15 cellular contexts compared by ENCODE assay signal in genomic region chr19:5628470-5628869, GRCh38. TPM values are rescaled to one million over a fixed set of nuclear protein-coding genes. Genes with fewer than 3 reads are reported as not detected.
A peak's percentile ranks its signal among the peaks of the same experiment; 100 is the strongest.
DNase-seq lines count a peak whose midpoint lies in the region; ATAC-seq and TF ChIP-seq lines count a peak whose summit lies in the region.
"Had no signal": no experiment of that assay in that cellular context is flagged by ENCODE, and none has a peak within 500 bp of the region (broad histone marks: within the 10 kb centered on the region; RNA-seq: fewer than 3 reads in every experiment).

No MANE protein-coding gene starts in this region.

- CTCF ChIA-PET in activated CD4-positive, alpha-beta T cell treated with anti-CD3 and anti-CD28 coated beads, Interleukin-2, amount 10 ng/mL, durations not matched to agents 7 days and 5 days (lab: Charles Lee) = no interaction called here

- DNase-seq in activated CD4-positive, alpha-beta T cell treated with anti-CD3 and anti-CD28 coated beads, Interleukin-2, amount 10 ng/mL, durations not matched to agents 7 days and 5 days = no peak
- DNase-seq in activated CD4-positive, alpha-beta T cell treated with anti-CD3 and anti-CD28 coated beads for 4 hours = no peak
- DNase-seq in SK-N-MC (ENCODE audit: low read depth, low spot score) (no peak), fibroblast of gingiva (ENCODE audit: low read depth) (peak; percentile 27), stomach (no peak), DMS114 treated with DMSO at 0.1 percent for 48 hours (lab: John Stamatoyannopoulos, UW; ENCODE audit: unreplicated experiment) (no peak), osteocyte (ENCODE audit: extremely low spot score, unreplicated experiment) (no peak)
- DNase-seq: heart left ventricle; NCI-H1092; NK-92 treated with Interleukin-12 subunit alpha and Interleukin-12 subunit beta, amount 100 ng/mL, for 24 hours; T-helper 2 cell; uterus had no signal

- no peaks in the 10 kb centered on the region for H3K27me3 Mint-ChIP-seq in activated CD4-positive, alpha-beta T cell treated with anti-CD3 and anti-CD28 coated beads, Interleukin-2, amount 10 ng/mL, durations not matched to agents 7 days and 5 days
- H3K27me3 Mint-ChIP-seq in osteocyte (ENCODE audit: unreplicated experiment) = no peaks in the 10 kb centered on the region

- ATAC-seq in GM21737 (IDR thresholded peaks at IDR 0.05; ENCODE audit: unreplicated experiment) = no peak
- ATAC-seq: HCT116, heart left ventricle had no signal

- intact Hi-C loops in stomach (cut with DNase I; ENCODE audit: low total_unique reads) = no loop called here

- POLR2A ChIA-PET in activated CD4-positive, alpha-beta T cell treated with anti-CD3 and anti-CD28 coated beads, Interleukin-2, amount 10 ng/mL, durations not matched to agents 7 days and 5 days (lab: Charles Lee) = no interaction called here

- TF ChIP-seq CTCF in stomach (IDR thresholded peaks at IDR 0.05) (no peak), osteocyte (IDR thresholded peaks at IDR 0.05) (no peak)

- no peak for TF ChIP-seq POLR2A in stomach (IDR thresholded peaks at IDR 0.05)

- H3K9me3 Mint-ChIP-seq in activated CD4-positive, alpha-beta T cell treated with anti-CD3 and anti-CD28 coated beads, Interleukin-2, amount 10 ng/mL, durations not matched to agents 7 days and 5 days = no peaks in the 10 kb centered on the region
- no peaks in the 10 kb centered on the region for H3K9me3 Mint-ChIP-seq in osteocyte (ENCODE audit: unreplicated experiment)
- H3K9me3 Mint-ChIP-seq: activated T-helper 1 cell treated with anti-CD3 and anti-CD28 coated beads, Interleukin-12 subunit alpha, Interleukin-12 subunit beta, Interleukin-2, Interleukin-4 antibody, amounts not matched to agents 30 ng/mL and 10 ng/mL and 1 ng/mL, durations not matched to agents 14 hours and 24 hours and 36 hours had no signal

- 58 to 92% (median 74%) methylated on average over 1 of the region's 1 CpG for WGBS in stomach, 5 donors

- H3K27ac ChIP-seq in SK-N-MC (no peak overlapping the region; the same call in 1 of the 2 replicates), stomach (peak overlapping the region in 3 of 5 donors; percentile 34 to 39 (median 38))
- H3K27ac ChIP-seq: uterus had no signal

- H3K9me3 ChIP-seq in SK-N-MC (ENCODE audit: low read depth, low read length) = no peaks in the 10 kb centered on the region
- H3K9me3 ChIP-seq in stomach = no peaks in the 10 kb centered on the region
- H3K9me3 ChIP-seq: heart left ventricle, uterus had no signal

- H3K4me1 Mint-ChIP-seq in activated CD4-positive, alpha-beta T cell treated with anti-CD3 and anti-CD28 coated beads, Interleukin-2, amount 10 ng/mL, durations not matched to agents 7 days and 5 days = peaks cover 81% of the 10 kb centered on the region
- H3K4me1 Mint-ChIP-seq in osteocyte (ENCODE audit: unreplicated experiment) = peaks cover 32% of the 10 kb centered on the region

- no peak overlapping the region for H3K4me3 Mint-ChIP-seq in activated CD4-positive, alpha-beta T cell treated with anti-CD3 and anti-CD28 coated beads, Interleukin-2, amount 10 ng/mL, durations not matched to agents 7 days and 5 days
- no peak overlapping the region for H3K4me3 Mint-ChIP-seq in osteocyte (ENCODE audit: unreplicated experiment)

- peak overlapping the region; percentile 6 for H3K9ac ChIP-seq in SK-N-MC (ENCODE audit: insufficient read length)

- H3K4me3 ChIP-seq in SK-N-MC = no peak overlapping the region
- H3K4me3 ChIP-seq in stomach = no peak overlapping the region
- H3K4me3 ChIP-seq: uterus had no signal

- peaks cover 75 to 96% (median 86%) of the 10 kb centered on the region in 4 donors for H3K4me1 ChIP-seq in stomach

- no peaks in the 10 kb centered on the region for H3K27me3 ChIP-seq in stomach
- H3K27me3 ChIP-seq: heart left ventricle, uterus had no signal

- TF ChIP-seq EP300 in stomach (IDR thresholded peaks at IDR 0.05) = no peak

- peaks cover 64% of the 10 kb centered on the region for H3K36me3 Mint-ChIP-seq in activated CD4-positive, alpha-beta T cell treated with anti-CD3 and anti-CD28 coated beads, Interleukin-2, amount 10 ng/mL, durations not matched to agents 7 days and 5 days (ENCODE audit: low read depth)
- peaks cover 32% of the 10 kb centered on the region for H3K36me3 Mint-ChIP-seq in osteocyte (ENCODE audit: unreplicated experiment)

- H3K36me3 ChIP-seq in SK-N-MC (ENCODE audit: insufficient read depth, low read length) = peaks cover 83% of the 10 kb centered on the region
- H3K36me3 ChIP-seq in stomach = peaks cover 29 to 65% (median 53%) of the 10 kb centered on the region in 4 donors
- H3K36me3 ChIP-seq: uterus had no signal

- peak overlapping the region; percentile 44 for H3K27ac Mint-ChIP-seq in activated CD4-positive, alpha-beta T cell treated with anti-CD3 and anti-CD28 coated beads, Interleukin-2, amount 10 ng/mL, durations not matched to agents 7 days and 5 days
- no peak overlapping the region for H3K27ac Mint-ChIP-seq in osteocyte (ENCODE audit: unreplicated experiment)

RNA-seq across cellular contexts. Expression of gene SAFB, which starts 5.6 kb away (rescaled TPM):
- 100 to 1,000 TPM; 113 to 131 TPM for total RNA-seq in activated CD4-positive, alpha-beta T cell treated with anti-CD3 and anti-CD28 coated beads, Interleukin-2, amount 10 ng/mL, durations not matched to agents 7 days and 5 days
- total RNA-seq in stomach (100 to 1,000 TPM in 3 of 5 donors, 10 to 100 TPM in 2; 46.1 to 636 (median 195) TPM), osteocyte (88.2 and 97.1 TPM in 2 replicates)
- polyA plus RNA-seq in stomach = 10 to 100 TPM; 33.1 to 46.3 (median 39.0) TPM

RNA-seq across cellular contexts. Expression of gene SAFB2, which starts 5.9 kb away (rescaled TPM):
- 10 to 100 TPM; 81.0 to 99.6 TPM for total RNA-seq in activated CD4-positive, alpha-beta T cell treated with anti-CD3 and anti-CD28 coated beads, Interleukin-2, amount 10 ng/mL, durations not matched to agents 7 days and 5 days
- total RNA-seq in stomach (100 to 1,000 TPM in 4 of 5 donors, 10 to 100 TPM in 1; 67.2 to 237 (median 126) TPM), osteocyte (79.9 and 91.9 TPM in 2 replicates)
- polyA plus RNA-seq in stomach = 10 to 100 TPM; 38.5 to 49.8 (median 46.6) TPM

RNA-seq across cellular contexts. Expression of gene MICOS13, which starts 51.8 kb away (rescaled TPM):
- total RNA-seq in activated CD4-positive, alpha-beta T cell treated with anti-CD3 and anti-CD28 coated beads, Interleukin-2, amount 10 ng/mL, durations not matched to agents 7 days and 5 days = 10 to 100 TPM; 43.5 to 48.2 TPM
- 100 to 1,000 TPM in 1 of 5 donors, 10 to 100 TPM in 4; 11.0 to 171 (median 27.5) TPM for total RNA-seq in stomach
- polyA plus RNA-seq in stomach = 100 to 1,000 TPM in 2 of 3 donors, 10 to 100 TPM in 1; 96.7 to 136 (median 121) TPM
- 59.1 and 60.7 TPM in 2 replicates for total RNA-seq in osteocyte

RNA-seq across cellular contexts. Expression of gene HSD11B1L, which starts 52.4 kb away (rescaled TPM):
- 1 to 10 TPM; 2.0 TPM for total RNA-seq in activated CD4-positive, alpha-beta T cell treated with anti-CD3 and anti-CD28 coated beads, Interleukin-2, amount 10 ng/mL, durations not matched to agents 7 days and 5 days
- 10 to 100 TPM in 1 of 5 donors, 1 to 10 TPM in 3, under 1 TPM in 1; 0.89 to 26.8 (median 2.0) TPM for total RNA-seq in stomach
- polyA plus RNA-seq in stomach = 10 to 100 TPM in 2 of 3 donors, 1 to 10 TPM in 1; 8.9 to 16.5 (median 11.2) TPM
- 9.7 and 10.7 TPM in 2 replicates for total RNA-seq in osteocyte
